10 cellular contexts compared by ENCODE assay signal in the genomic region with DNA sequence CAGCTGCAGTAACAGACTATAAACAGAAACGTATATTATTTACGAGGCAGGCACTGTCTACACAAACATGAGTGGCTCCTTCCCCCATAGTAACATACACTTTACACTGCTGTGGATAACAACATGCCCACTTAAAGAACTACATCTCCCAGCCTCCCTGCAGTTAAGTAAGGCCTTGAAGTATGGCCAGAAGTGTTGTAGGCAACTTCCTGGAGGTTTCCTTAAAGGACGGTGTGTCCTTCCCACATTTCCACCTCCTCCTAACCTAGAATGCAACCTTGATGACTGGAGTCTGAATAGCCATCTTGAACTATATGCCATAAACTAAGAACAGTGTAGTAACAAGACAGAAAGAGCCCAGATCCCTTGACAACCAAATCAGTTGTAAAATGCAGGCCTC. TPM values are rescaled to one million over a fixed set of nuclear protein-coding genes. Genes with fewer than 3 reads are reported as not detected.
DNase-seq lines count a peak whose midpoint lies in the region; ATAC-seq, FAIRE-seq and TF ChIP-seq lines count a peak whose summit lies in the region.
"Had no signal": no experiment of that assay in that cellular context is flagged by ENCODE, and none has a peak within 500 bp of the region (broad histone marks: within the 10 kb centered on the region; RNA-seq: fewer than 3 reads in every experiment).

No MANE protein-coding gene starts in this region.

- peak overlapping the region in 6 of 7 donors; percentile 36 to 58 (median 50) for H3K27ac Mint-ChIP-seq in CD14-positive monocyte

- H3K4me3 Mint-ChIP-seq in CD14-positive monocyte: no peak overlapping the region

- H3K9me3 ChIP-seq in mucosa of rectum (ENCODE audit: control insufficient read depth in 2 of 2, low read length in 2 of 2): no peaks in the 10 kb centered on the region

- DNase-seq in CD14-positive monocyte (ENCODE audit: low spot score) (no peak), NCI-H2029 (lab: John Stamatoyannopoulos, UW) (peak; percentile 39)
- DNase-seq in stimulated activated CD4-positive, alpha-beta T cell treated with anti-CD3 and anti-CD28 coated beads, Interleukin-1b, Interleukin-23, amount 100 ng/mL, for 48 hours: no peak
- DNase-seq: activated effector memory CD4-positive, alpha-beta T cell treated with anti-CD3 and anti-CD28 coated beads, Interleukin-2, amount 50 U/mL, for 16 hours; NCI-H187 treated with DMSO at 0.1 percent for 48 hours had no signal

- H3K4me1 ChIP-seq in mucosa of rectum (ENCODE audit: control insufficient read depth in 2 of 2, insufficient read depth in 2 of 2, low read length in 2 of 2): peaks cover 4 to 14% of the 10 kb centered on the region in 2 donors

- H3K27me3 Mint-ChIP-seq in CD14-positive monocyte (ENCODE audit: low read depth in 3 of 3): no peaks in the 10 kb centered on the region

- FAIRE-seq in colon (lab: Jason Lieb, UNC): peak; percentile 43

- intact Hi-C loops in CD14-positive monocyte (cut with micrococcal nuclease): no loop called here

- H3K36me3 Mint-ChIP-seq in CD14-positive monocyte: peaks cover 0 to 3% of the 10 kb centered on the region in 2 donors

- peak overlapping the region; percentile 2 to 57 for H3K27ac ChIP-seq in mucosa of rectum (ENCODE audit: low read depth in 2 of 2, low read length in 2 of 2)

- ATAC-seq in GM21447 (IDR thresholded peaks at IDR 0.05; ENCODE audit: unreplicated experiment) (no peak), GM21619 (IDR thresholded peaks at IDR 0.05; ENCODE audit: unreplicated experiment) (no peak), HG02840 (IDR thresholded peaks at IDR 0.05; ENCODE audit: low FRiP score, unreplicated experiment) (no peak)

- no peaks in the 10 kb centered on the region for H3K36me3 ChIP-seq in mucosa of rectum (ENCODE audit: control insufficient read depth in 2 of 2, insufficient read depth in 2 of 2, low read length in 2 of 2)

- H3K9ac ChIP-seq in mucosa of rectum (ENCODE audit: low read depth in 1 of 2, low read length in 2 of 2): peak overlapping the region in 1 of 2 donors; percentile 37

- H3K4me1 Mint-ChIP-seq in CD14-positive monocyte: peaks cover 40% of the 10 kb centered on the region

- no peaks in the 10 kb centered on the region for H3K27me3 ChIP-seq in mucosa of rectum (ENCODE audit: control insufficient read depth in 2 of 2, insufficient read depth in 2 of 2, low read length in 2 of 2)

- H3K4me3 ChIP-seq in mucosa of rectum (ENCODE audit: low read length in 2 of 2): no peak overlapping the region

- H3K9me3 Mint-ChIP-seq in CD14-positive monocyte: peaks cover 0 to 1% (median 0%) of the 10 kb centered on the region in 7 donors

- no peak for TF ChIP-seq CTCF in CD14-positive monocyte (IDR thresholded peaks at IDR 0.05)

RNA-seq across cellular contexts. Expression of a gene that starts 20.3 kb away (rescaled TPM):
- 1 to 10 TPM; 4.4 to 7.5 TPM for polyA plus RNA-seq in CD14-positive monocyte
